12 cellular contexts compared by ENCODE assay signal in the genomic region with DNA sequence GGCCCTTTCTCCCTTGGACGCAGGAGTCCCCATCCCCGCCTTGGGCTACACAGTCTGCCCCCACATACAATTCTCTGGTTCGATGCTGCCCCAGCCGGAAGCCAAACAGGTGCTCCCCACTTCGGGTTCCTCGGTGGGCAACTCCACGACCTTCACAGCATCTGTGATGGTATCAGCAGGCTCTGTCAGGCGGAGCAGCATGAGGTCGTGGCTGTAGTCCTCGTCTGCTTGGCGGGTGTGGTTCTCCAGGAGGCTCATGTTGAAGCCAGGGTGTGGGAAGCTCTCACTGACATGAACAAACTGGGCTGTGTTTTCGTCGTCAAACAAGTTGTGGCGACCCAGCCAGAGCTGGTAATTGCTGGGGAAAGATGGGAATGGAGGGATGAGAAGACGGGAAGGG. TPM values are rescaled to one million over a fixed set of nuclear protein-coding genes. Genes with fewer than 3 reads are reported as not detected.
DNase-seq lines count a peak whose midpoint lies in the region; ATAC-seq, FAIRE-seq and TF ChIP-seq lines count a peak whose summit lies in the region.
"Had no signal": no experiment of that assay in that cellular context is flagged by ENCODE, and none has a peak within 500 bp of the region (broad histone marks: within the 10 kb centered on the region; RNA-seq: fewer than 3 reads in every experiment).

No MANE protein-coding gene starts in this region.

- in situ Hi-C loops in GM12878 (cut with MboI), result no loop called here

- peaks cover 87% of the 10 kb centered on the region for H3K27me3 Mint-ChIP-seq in H9 (ENCODE audit: low read depth)
- H3K27me3 Mint-ChIP-seq in neural crest cell (ENCODE audit: low read depth), result peaks cover 96% of the 10 kb centered on the region

- peaks cover 12% of the 10 kb centered on the region for H3K27me3 ChIP-seq in H9 (ENCODE audit: insufficient read depth, low read length)
- H3K27me3 ChIP-seq in GM12878 (replicated peaks in 1 of 2; ENCODE audit: control insufficient read depth in 2 of 2, insufficient read depth in 2 of 2, low read length in 1 of 2), result no peaks in the 10 kb centered on the region
- H3K27me3 ChIP-seq in dorsolateral prefrontal cortex, result peaks cover 0 to 84% (median 58%) of the 10 kb centered on the region in 45 donors

- H3K4me1 Mint-ChIP-seq in H9 (peaks cover 33 to 42% of the 10 kb centered on the region in 2 experiments), neural crest cell (peaks cover 12% of the 10 kb centered on the region)

- no peak overlapping the region for H4K91ac ChIP-seq in H9 (ENCODE audit: insufficient read length, low read depth, low read length)

- H3K4me1 ChIP-seq in H9 (ENCODE audit: insufficient read depth, low read length) (peaks cover 5% of the 10 kb centered on the region; the same call in 1 of the 2 replicates), GM12878 (ENCODE audit: control insufficient read depth, insufficient read depth, low read length) (peaks cover 36% of the 10 kb centered on the region)

- no peak overlapping the region for H2AK5ac ChIP-seq in H9 (ENCODE audit: insufficient read length, low read length)

- H3K36me3 ChIP-seq in GM12878 (ENCODE audit: control insufficient read depth in 2 of 2, insufficient read depth in 2 of 2, low read length in 1 of 2), result no peaks in the 10 kb centered on the region

- WGBS in H9 (ENCODE audit: extremely low coverage, insufficient read length, low lambda C conversion rate), result no CpG with 5 or more reads among the region's 15 CpGs
- WGBS in GM12878 (ENCODE audit: insufficient coverage, insufficient replicate concordance, low lambda C conversion rate, missing lambda C conversion rate), result under 1% methylated on average over 14 of the region's 15 CpGs

- TF ChIP-seq EP300 in GM12878 (IDR thresholded peaks at IDR 0.05; ENCODE audit: borderline replicate concordance in 1 of 2, control insufficient read depth in 1 of 2, low read depth in 2 of 2, low read length in 2 of 2), result no peak

- H3K79me2 ChIP-seq in H9 (ENCODE audit: insufficient read depth, low read length) (no peaks in the 10 kb centered on the region), GM12878 (ENCODE audit: control insufficient read depth, insufficient read depth, low read length) (peaks cover 4% of the 10 kb centered on the region)

- peak overlapping the region in 1 of 2 experiments; percentile 76; a peak in 4 of 5 replicates for H3K4me3 Mint-ChIP-seq in H9
- peak overlapping the region; percentile 13 for H3K4me3 Mint-ChIP-seq in neural crest cell

- H4K20me1 ChIP-seq in H9 (ENCODE audit: control insufficient read depth, insufficient read depth, insufficient read length) (no peaks in the 10 kb centered on the region), GM12878 (ENCODE audit: control insufficient read depth, insufficient read depth) (no peaks in the 10 kb centered on the region)

- RAD21 ChIA-PET in GM12878 (lab: Charles Lee; ENCODE audit: unreplicated experiment), result interaction anchor here (0.8 to 2.4 kb wide), 10 partner anchors 15 to 491 kb away, joined by 3 to 11 read pairs (median 4); partner anchors contain the start of gene KCNC3

- no peak; the same call in 1 of the 2 replicates for TF ChIP-seq POLR2A in GM12878 (IDR thresholded peaks at IDR 0.05; ENCODE audit: low read depth, low read length)

- no peak overlapping the region for H3K9ac ChIP-seq in H9 (ENCODE audit: extremely low read depth, insufficient read length, low read length)
- 0 out of 2 replicates have a peak overlapping the region, but pooled peaks have one; percentile 17 for H3K9ac ChIP-seq in GM12878 (ENCODE audit: control insufficient read depth, insufficient read depth, low read length)

- H3K79me1 ChIP-seq in H9 (ENCODE audit: insufficient read depth, low read depth, low read length, poor library complexity, severe bottlenecking), result no peaks in the 10 kb centered on the region

- H2BK5ac ChIP-seq in H9 (ENCODE audit: insufficient read length, low read length), result no peak overlapping the region

- H3T11ph ChIP-seq in H9 (ENCODE audit: low read length), result no peak overlapping the region

- no peak for ATAC-seq in GM12878
- no peak for ATAC-seq in GM21786 (IDR thresholded peaks at IDR 0.05; ENCODE audit: unreplicated experiment)

- CTCF ChIA-PET in GM12878 (lab: Yijun Ruan, JAX), result interaction anchor here (0.9 to 2.7 kb wide), 7 partner anchors 15 to 102 kb away, joined by 4 to 15 read pairs (median 5); no protein-coding TSS in a partner anchor

- H3K56ac ChIP-seq in H9 (ENCODE audit: insufficient read length, low read depth, low read length), result no peak overlapping the region

- H3K27ac Mint-ChIP-seq in H9 (no peak overlapping the region), neural crest cell (ENCODE audit: unreplicated experiment) (no peak overlapping the region)

- H2BK12ac ChIP-seq in H9 (ENCODE audit: insufficient read length, low read depth, low read length), result no peak overlapping the region

- peak overlapping the region; percentile 97 for H3K4me3 ChIP-seq in GM12878
- no peak overlapping the region for H3K4me3 ChIP-seq in dorsolateral prefrontal cortex

- H3K9me3 ChIP-seq in H9 (ENCODE audit: control insufficient read depth, low read depth, low read length) (no peaks in the 10 kb centered on the region), GM12878 (replicated peaks; ENCODE audit: control insufficient read depth, insufficient read depth, low read length) (peaks cover 1% of the 10 kb centered on the region; the same call in 2 of the 3 replicates)

- H3K27ac ChIP-seq in H9 (ENCODE audit: insufficient read length, low read depth, low read length) (no peak overlapping the region), GM12878 (ENCODE audit: control insufficient read depth, insufficient read depth) (peak overlapping the region; percentile 38; the same call in 1 of the 2 replicates), dorsolateral prefrontal cortex (no peak overlapping the region)
- H3K27ac ChIP-seq: SK-N-MC had no signal

- H3K23me2 ChIP-seq in H9 (ENCODE audit: insufficient read length, low read depth, low read length, poor library complexity, severe bottlenecking), result peaks cover 8% of the 10 kb centered on the region

- peak overlapping the region; percentile 92 for H3K4me2 ChIP-seq in H9 (ENCODE audit: insufficient read depth, insufficient read length, low read length)
- H3K4me2 ChIP-seq in GM12878 (ENCODE audit: control insufficient read depth, insufficient read depth), result peak overlapping the region; percentile 84

- no peak overlapping the region for H4K5ac ChIP-seq in H9 (ENCODE audit: insufficient read length, low read depth, low read length)

- no peak overlapping the region for H4K8ac ChIP-seq in H9 (replicated peaks; ENCODE audit: insufficient read length, low read depth, low read length)

- no peak overlapping the region for H3K23ac ChIP-seq in H9 (ENCODE audit: insufficient read length, low read depth, low read length)

- POLR2A ChIA-PET in GM12878 (lab: Charles Lee), result interaction anchor here (0.7 to 2.9 kb wide), 8 partner anchors 15 to 478 kb away, joined by 3 to 19 read pairs (median 4); no protein-coding TSS in a partner anchor

- TF ChIP-seq CTCF in H9 (conservative IDR thresholded peaks at IDR 0.05) (no peak), GM12878 (IDR thresholded peaks at IDR 0.05 in 2 of 3, conservative IDR thresholded peaks at IDR 0.05 in 1 of 3; ENCODE audit: control insufficient read depth in 2 of 3, extremely low read depth in 1 of 3, insufficient read depth in 1 of 3, low read depth in 3 of 3, low read length in 3 of 3) (no peak), neural crest cell (conservative IDR thresholded peaks at IDR 0.05) (no peak), dorsolateral prefrontal cortex (IDR thresholded peaks at IDR 0.05 in 54 of 56, conservative IDR thresholded peaks at IDR 0.05 in 2 of 56; ENCODE audit: low read depth in 1 of 56, partially characterized antibody in 56 of 56) (no peak), GM20000 (IDR thresholded peaks at IDR 0.05; ENCODE audit: extremely low read depth, missing control alignments) (no peak)

- FAIRE-seq in GM12878 (lab: Jason Lieb, UNC), result peak; percentile 68
- FAIRE-seq: endometrium had no signal

- no peak overlapping the region for H3K14ac ChIP-seq in H9 (ENCODE audit: insufficient read depth, low read length)

- no peak overlapping the region for H3K4ac ChIP-seq in H9 (ENCODE audit: low read depth, low read length)

- no peak overlapping the region for H2BK20ac ChIP-seq in H9 (ENCODE audit: low read depth, low read length, poor library complexity, severe bottlenecking)

- H3K36me3 Mint-ChIP-seq in H9 (ENCODE audit: insufficient read depth in 1 of 3, low read depth in 3 of 3), result peaks cover 0 to 2% (median 0%) of the 10 kb centered on the region in 3 experiments; a peak in 4 of 7 replicates
- H3K36me3 Mint-ChIP-seq in neural crest cell (ENCODE audit: low read depth), result no peaks in the 10 kb centered on the region

- H2BK15ac ChIP-seq in H9 (ENCODE audit: low read depth, low read length), result no peak overlapping the region

- BruUV-seq in GM12878 (replicated peaks; lab: Mats Ljungman, UMichigan), result TSS peak; percentile 91

- SMC1A ChIA-PET in GM12878 (lab: Charles Lee; ENCODE audit: uncharacterized antibody, unreplicated experiment), result interaction anchor here (1.0 to 4.6 kb wide), 7 partner anchors 13 to 102 kb away, joined by 3 to 16 read pairs (median 4); no protein-coding TSS in a partner anchor

- H2AFZ ChIP-seq in H9 (ENCODE audit: low read length), result no peak overlapping the region
- H2AFZ ChIP-seq in GM12878 (ENCODE audit: control insufficient read depth, low read depth, low read length), result peak overlapping the region; percentile 2

- peak; percentile 31 for DNase-seq in NCI-H748 (lab: John Stamatoyannopoulos, UW; ENCODE audit: unreplicated experiment)
- no peak for DNase-seq in NCI-H748 treated with DMSO at 0.1 percent for 48 hours (lab: John Stamatoyannopoulos, UW)
- DNase-seq in H9, result no peak
- DNase-seq in GM12878 (ENCODE audit: low read depth, low spot score), result no peak
- no peak for DNase-seq in neural crest cell (ENCODE audit: low read depth, low spot score)
- DNase-seq in dorsolateral prefrontal cortex, result no peak
- DNase-seq in GM20000 (ENCODE audit: low spot score), result no peak
- DNase-seq: NCI-H526 treated with DMSO at 0.1 percent for 48 hours had no signal

- H3K18ac ChIP-seq in H9 (ENCODE audit: insufficient read length, low read depth, low read length), result no peak overlapping the region

- no peak for TF ChIP-seq RAD21 in GM12878 (IDR thresholded peaks at IDR 0.05; ENCODE audit: insufficient read depth, low read depth, low read length)

- H3K9me3 Mint-ChIP-seq in H9 (peaks cover 0 to 4% of the 10 kb centered on the region in 2 experiments; a peak in 3 of 5 replicates), neural crest cell (peaks cover 5% of the 10 kb centered on the region)

- H2BK120ac ChIP-seq in H9 (ENCODE audit: low read depth, low read length, poor library complexity, severe bottlenecking), result no peak overlapping the region

- intact Hi-C loops in GM12878 (cut with micrococcal nuclease; ENCODE audit: unreplicated experiment) (no loop called here), dorsolateral prefrontal cortex (cut with DNase I) (no loop called here)

RNA-seq across cellular contexts. Expression of gene KLK1, which starts 3.5 kb away (rescaled TPM):
- total RNA-seq in H9 (2021), result 2.1 and 2.3 TPM in 2 replicates
- total RNA-seq in GM12878 (2013; cell fraction: nucleolus; rRNA removed), result 21.5 and 24.1 TPM in 2 replicates
- total RNA-seq in GM12878 (2014; rRNA removed), result 3.3 and 3.4 TPM in 2 replicates
- total RNA-seq in GM12878 (2014; rRNA removed; fragmentation: Illumina TruSeq; extraction: Trizol), result 3.4 and 3.5 TPM in 2 replicates
- total RNA-seq in GM12878 (2021), result 24.8 and 27.5 TPM in 2 replicates
- 28.1 TPM for polyA plus RNA-seq in GM12878 (2011; ENCODE audit: low read depth)
- 21.1 and 24.8 TPM in 2 replicates for polyA plus RNA-seq in GM12878 (2011; rRNA removed)
- polyA plus RNA-seq in GM12878 (2011; cell fraction: cytosol; rRNA removed), result 23.5 and 37.4 TPM in 2 replicates
- 28.3 and 35.0 TPM in 2 replicates for polyA plus RNA-seq in GM12878 (2011; cell fraction: nucleus; rRNA removed)
- polyA plus RNA-seq in GM12878 (2012), result 55.9 and 77.5 TPM in 2 replicates
- 27.1 and 34.6 TPM in 2 replicates for polyA plus RNA-seq in GM12878 (2014; fragmentation: Illumina TruSeq; extraction: Trizol)
- polyA plus RNA-seq in GM12878 (2014; fragmentation: Nextera tagmentation; extraction: Ambion mirVana), result 10 to 100 TPM; 20.7 to 22.0 TPM
- polyA plus RNA-seq in GM12878 (2014; rRNA removed), result 19.6 and 22.8 TPM in 2 replicates
- 10 to 100 TPM; 13.9 to 14.4 TPM for polyA plus RNA-seq in GM12878 (2016; fragmentation: Nextera tagmentation; extraction: Ambion mirVana)
- 26.0 and 41.9 TPM in 2 replicates for polyA minus RNA-seq in GM12878 (2011; rRNA and poly(A)+ RNA removed)
- 12.9 and 16.8 TPM in 2 replicates for polyA minus RNA-seq in GM12878 (2011; cell fraction: cytosol; rRNA and poly(A)+ RNA removed)
- 17.8 and 37.6 TPM in 2 replicates for polyA minus RNA-seq in GM12878 (2011; cell fraction: nucleus; rRNA and poly(A)+ RNA removed)
- total RNA-seq in neural crest cell, result 0.44 TPM in 1 of 2 replicates, not detected in the other
- under 1 TPM in 6 of 120 experiments, not detected in 114; 0.52 to 0.88 (median 0.76) TPM for total RNA-seq in dorsolateral prefrontal cortex
- polyA plus RNA-seq: AG04450 had no signal

RNA-seq across cellular contexts. Expression of gene KLK15, which starts 13.3 kb away (rescaled TPM):
- total RNA-seq in H9 (2021), result not detected in 2 replicates
- total RNA-seq in GM12878 (2013; cell fraction: nucleolus; rRNA removed), result not detected in 2 replicates
- total RNA-seq in GM12878 (2014; rRNA removed), result not detected in 2 replicates
- total RNA-seq in GM12878 (2014; rRNA removed; fragmentation: Illumina TruSeq; extraction: Trizol), result not detected in 2 replicates
- total RNA-seq in GM12878 (2021), result not detected in 2 replicates
- polyA plus RNA-seq in GM12878 (2011; ENCODE audit: low read depth), result not detected
- not detected in 2 replicates for polyA plus RNA-seq in GM12878 (2011; rRNA removed)
- not detected in 2 replicates for polyA plus RNA-seq in GM12878 (2011; cell fraction: cytosol; rRNA removed)
- not detected in 2 replicates for polyA plus RNA-seq in GM12878 (2011; cell fraction: nucleus; rRNA removed)
- polyA plus RNA-seq in GM12878 (2012), result 0.13 TPM in 1 of 2 replicates, not detected in the other
- 0.04 TPM in 1 of 2 replicates, not detected in the other for polyA plus RNA-seq in GM12878 (2014; fragmentation: Illumina TruSeq; extraction: Trizol)
- polyA plus RNA-seq in GM12878 (2014; fragmentation: Nextera tagmentation; extraction: Ambion mirVana), result not detected
- polyA plus RNA-seq in GM12878 (2014; rRNA removed), result 0.05 and 0.08 TPM in 2 replicates
- not detected for polyA plus RNA-seq in GM12878 (2016; fragmentation: Nextera tagmentation; extraction: Ambion mirVana)
- polyA minus RNA-seq in GM12878 (2011; rRNA and poly(A)+ RNA removed), result not detected in 2 replicates
- not detected in 2 replicates for polyA minus RNA-seq in GM12878 (2011; cell fraction: cytosol; rRNA and poly(A)+ RNA removed)
- polyA minus RNA-seq in GM12878 (2011; cell fraction: nucleus; rRNA and poly(A)+ RNA removed), result not detected in 2 replicates
- total RNA-seq in neural crest cell, result not detected in 2 replicates
- not detected for total RNA-seq in dorsolateral prefrontal cortex
- polyA plus RNA-seq: AG04450 had no signal

RNA-seq across cellular contexts. Expression of gene ACP4, which starts 29.9 kb away (rescaled TPM):
- total RNA-seq in H9 (2021), result not detected in 2 replicates
- not detected in 2 replicates for total RNA-seq in GM12878 (2013; cell fraction: nucleolus; rRNA removed)
- total RNA-seq in GM12878 (2014; rRNA removed), result not detected in 2 replicates
- total RNA-seq in GM12878 (2014; rRNA removed; fragmentation: Illumina TruSeq; extraction: Trizol), result not detected in 2 replicates
- total RNA-seq in GM12878 (2021), result not detected in 2 replicates
- polyA plus RNA-seq in GM12878 (2011; ENCODE audit: low read depth), result not detected
- polyA plus RNA-seq in GM12878 (2011; rRNA removed), result not detected in 2 replicates
- not detected in 2 replicates for polyA plus RNA-seq in GM12878 (2011; cell fraction: cytosol; rRNA removed)
- not detected in 2 replicates for polyA plus RNA-seq in GM12878 (2011; cell fraction: nucleus; rRNA removed)
- not detected in 2 replicates for polyA plus RNA-seq in GM12878 (2012)
- not detected in 2 replicates for polyA plus RNA-seq in GM12878 (2014; fragmentation: Illumina TruSeq; extraction: Trizol)
- polyA plus RNA-seq in GM12878 (2014; fragmentation: Nextera tagmentation; extraction: Ambion mirVana), result not detected
- polyA plus RNA-seq in GM12878 (2014; rRNA removed), result not detected in 2 replicates
- not detected for polyA plus RNA-seq in GM12878 (2016; fragmentation: Nextera tagmentation; extraction: Ambion mirVana)
- polyA minus RNA-seq in GM12878 (2011; rRNA and poly(A)+ RNA removed), result not detected in 2 replicates
- not detected in 2 replicates for polyA minus RNA-seq in GM12878 (2011; cell fraction: cytosol; rRNA and poly(A)+ RNA removed)
- polyA minus RNA-seq in GM12878 (2011; cell fraction: nucleus; rRNA and poly(A)+ RNA removed), result not detected in 2 replicates
- total RNA-seq in neural crest cell, result not detected in 2 replicates
- not detected for total RNA-seq in dorsolateral prefrontal cortex
- polyA plus RNA-seq: AG04450 had no signal

RNA-seq across cellular contexts. Expression of gene KLK3, which starts 34.6 kb away (rescaled TPM):
- total RNA-seq in H9 (2021) (not detected in 2 replicates), GM12878 (2014; rRNA removed) (not detected in 2 replicates), GM12878 (2014; rRNA removed; fragmentation: Illumina TruSeq; extraction: Trizol) (not detected in 2 replicates), GM12878 (2021) (not detected in 2 replicates), neural crest cell (not detected in 2 replicates), dorsolateral prefrontal cortex (under 1 TPM in 3 of 120 experiments, not detected in 117; 0.34 to 0.56 (median 0.44) TPM)
- not detected in 2 replicates for total RNA-seq in GM12878 (2013; cell fraction: nucleolus; rRNA removed)
- polyA plus RNA-seq in GM12878 (2011; ENCODE audit: low read depth), result not detected
- polyA plus RNA-seq in GM12878 (2011; rRNA removed) (0.09 and 0.31 TPM in 2 replicates), GM12878 (2014; fragmentation: Illumina TruSeq; extraction: Trizol) (not detected in 2 replicates), GM12878 (2014; fragmentation: Nextera tagmentation; extraction: Ambion mirVana) (not detected), GM12878 (2014; rRNA removed) (not detected in 2 replicates), GM12878 (2016; fragmentation: Nextera tagmentation; extraction: Ambion mirVana) (not detected)
- 0.07 and 0.20 TPM in 2 replicates for polyA plus RNA-seq in GM12878 (2011; cell fraction: cytosol; rRNA removed)
- polyA plus RNA-seq in GM12878 (2011; cell fraction: nucleus; rRNA removed), result 0.31 and 0.83 TPM in 2 replicates
- polyA plus RNA-seq in GM12878 (2012), result not detected in 2 replicates
- polyA minus RNA-seq in GM12878 (2011; rRNA and poly(A)+ RNA removed), result 0.15 TPM in 1 of 2 replicates, not detected in the other
- polyA minus RNA-seq in GM12878 (2011; cell fraction: cytosol; rRNA and poly(A)+ RNA removed), result not detected in 2 replicates
- polyA minus RNA-seq in GM12878 (2011; cell fraction: nucleus; rRNA and poly(A)+ RNA removed), result 0.36 TPM in 1 of 2 replicates, not detected in the other
- polyA plus RNA-seq: AG04450 had no signal

RNA-seq across cellular contexts. Expression of gene GPR32, which starts 49.8 kb away (rescaled TPM):
- not detected in 2 replicates for total RNA-seq in H9 (2021)
- not detected in 2 replicates for total RNA-seq in GM12878 (2013; cell fraction: nucleolus; rRNA removed)
- total RNA-seq in GM12878 (2014; rRNA removed), result not detected in 2 replicates
- total RNA-seq in GM12878 (2014; rRNA removed; fragmentation: Illumina TruSeq; extraction: Trizol), result not detected in 2 replicates
- not detected in 2 replicates for total RNA-seq in GM12878 (2021)
- not detected for polyA plus RNA-seq in GM12878 (2011; ENCODE audit: low read depth)
- not detected in 2 replicates for polyA plus RNA-seq in GM12878 (2011; rRNA removed)
- not detected in 2 replicates for polyA plus RNA-seq in GM12878 (2011; cell fraction: cytosol; rRNA removed)
- not detected in 2 replicates for polyA plus RNA-seq in GM12878 (2011; cell fraction: nucleus; rRNA removed)
- polyA plus RNA-seq in GM12878 (2012), result not detected in 2 replicates
- not detected in 2 replicates for polyA plus RNA-seq in GM12878 (2014; fragmentation: Illumina TruSeq; extraction: Trizol)
- polyA plus RNA-seq in GM12878 (2014; fragmentation: Nextera tagmentation; extraction: Ambion mirVana), result not detected
- polyA plus RNA-seq in GM12878 (2014; rRNA removed), result not detected in 2 replicates
- not detected for polyA plus RNA-seq in GM12878 (2016; fragmentation: Nextera tagmentation; extraction: Ambion mirVana)
- not detected in 2 replicates for polyA minus RNA-seq in GM12878 (2011; rRNA and poly(A)+ RNA removed)
- polyA minus RNA-seq in GM12878 (2011; cell fraction: cytosol; rRNA and poly(A)+ RNA removed), result not detected in 2 replicates
- polyA minus RNA-seq in GM12878 (2011; cell fraction: nucleus; rRNA and poly(A)+ RNA removed), result not detected in 2 replicates
- not detected in 2 replicates for total RNA-seq in neural crest cell
- not detected for total RNA-seq in dorsolateral prefrontal cortex
- polyA plus RNA-seq: AG04450 had no signal
